Comparison of ENCODE assay signal across 8 cellular contexts in genomic region chr2:237691200-237691907, GRCh38.
DNase-seq lines count a peak whose midpoint lies in the region; ATAC-seq and TF ChIP-seq lines count a peak whose summit lies in the region.

No MANE protein-coding gene starts in this region.

- H3K4me3 ChIP-seq in GM12864 (ENCODE audit: low read depth, low read length) (peak overlapping the region; percentile 78), GM23248 (peak overlapping the region; percentile 66), NB4 (ENCODE audit: low read depth, low read length) (peak overlapping the region; percentile 60), brain microvascular endothelial cell (ENCODE audit: low read depth, low read length) (peak overlapping the region; percentile 70), right lobe of liver (peak overlapping the region; percentile 63 to 84 (median 70)), thymus (ENCODE audit: low read length) (peak overlapping the region; percentile 86)

- TF ChIP-seq CTCF in GM12864 (IDR thresholded peaks at IDR 0.05; ENCODE audit: low read depth, low read length, missing control alignments), result no peak
- TF ChIP-seq CTCF in NB4 (IDR thresholded peaks at IDR 0.05; ENCODE audit: low read depth, low read length), result no peak
- no peak for TF ChIP-seq CTCF in brain microvascular endothelial cell (IDR thresholded peaks at IDR 0.05; ENCODE audit: low read depth, low read length, missing control alignments)
- TF ChIP-seq CTCF in right lobe of liver (IDR thresholded peaks at IDR 0.05), result no peak

- H3F3A ChIP-seq in GM23248 (ENCODE audit: insufficient read depth), result peaks cover 60% of the 10 kb centered on the region

- no peak for DNase-seq in GM12864 (ENCODE audit: low read depth)
- DNase-seq in GM23248, result no peak
- DNase-seq in NB4 (ENCODE audit: low read depth), result no peak
- no peak for DNase-seq in brain microvascular endothelial cell
- DNase-seq in right lobe of liver, result peak in 2 of 3 donors; percentile 67 to 76
- DNase-seq in Kasumi-1 (lab: John Stamatoyannopoulos, UW), result no peak
- DNase-seq in SIG-M5 (lab: John Stamatoyannopoulos, UW), result no peak

- intact Hi-C loops in right lobe of liver (cut with DNase I), result loop anchor here (10.0 kb wide), 1 partner anchor 53 kb away; no protein-coding TSS in a partner anchor

- peak overlapping the region; percentile 29; the same call in 1 of the 2 replicates for H3K27ac ChIP-seq in GM23248
- H3K27ac ChIP-seq in brain microvascular endothelial cell, result peak overlapping the region; percentile 79
- H3K27ac ChIP-seq in right lobe of liver, result peak overlapping the region; percentile 64 to 86 (median 79)
- peak overlapping the region; percentile 78 for H3K27ac ChIP-seq in thymus (ENCODE audit: low read depth)

- peak in 3 of 4 donors; percentile 1 to 13 (median 5) for ATAC-seq in right lobe of liver

- WGBS in GM23248 (ENCODE audit: low coverage in 1 of 2, low lambda C conversion rate in 2 of 2, missing lambda C conversion rate in 2 of 2), 2 experiments, result 53 to 83% methylated on average over 37 to 70 of the region's 70 CpGs
- 22% methylated on average over 11 of the region's 70 CpGs for WGBS in right lobe of liver (ENCODE audit: insufficient coverage, low coverage, low lambda C conversion rate, missing lambda C conversion rate)
- 4% methylated on average over 70 of the region's 70 CpGs for WGBS in thymus

- H3K27me3 ChIP-seq in GM23248 (replicated peaks; ENCODE audit: insufficient read depth) (no peaks in the 10 kb centered on the region), brain microvascular endothelial cell (replicated peaks) (no peaks in the 10 kb centered on the region), right lobe of liver (no peaks in the 10 kb centered on the region), thymus (ENCODE audit: control insufficient read depth, insufficient read depth) (no peaks in the 10 kb centered on the region)

- no peak overlapping the region for H2AFZ ChIP-seq in GM23248

- H3K36me3 ChIP-seq in GM23248 (ENCODE audit: low read depth) (no peaks in the 10 kb centered on the region), brain microvascular endothelial cell (replicated peaks) (no peaks in the 10 kb centered on the region), right lobe of liver (no peaks in the 10 kb centered on the region), thymus (ENCODE audit: control insufficient read depth, insufficient read depth) (no peaks in the 10 kb centered on the region)

- H3K9ac ChIP-seq in GM23248, result peak overlapping the region; percentile 77

- H4K20me1 ChIP-seq in GM23248 (ENCODE audit: insufficient read depth), result no peaks in the 10 kb centered on the region

- peaks cover 62% of the 10 kb centered on the region for H3K4me1 ChIP-seq in GM23248 (ENCODE audit: insufficient read depth)
- H3K4me1 ChIP-seq in right lobe of liver, result peaks cover 0 to 37% (median 2%) of the 10 kb centered on the region in 4 donors
- peaks cover 36% of the 10 kb centered on the region for H3K4me1 ChIP-seq in thymus (ENCODE audit: control insufficient read depth, insufficient read depth, low read length)

- H3K4me2 ChIP-seq in GM23248 (ENCODE audit: unreplicated experiment), result peak overlapping the region; percentile 30

- in situ Hi-C loops in GM23248 (cut with MboI), result no loop called here
- in situ Hi-C loops in brain microvascular endothelial cell (cut with HindIII; ENCODE audit: low pct_ligation_motif_present, low sequenced_read_pairs), result no loop called here

- no peak for TF ChIP-seq POLR2A in NB4 (IDR thresholded peaks at IDR 0.05; ENCODE audit: extremely low read depth, insufficient read length)
- no peak for TF ChIP-seq POLR2A in right lobe of liver (IDR thresholded peaks at IDR 0.05)

- no peaks in the 10 kb centered on the region for H3K9me2 ChIP-seq in GM23248 (ENCODE audit: insufficient read depth)

- H3K9me3 ChIP-seq in GM23248 (ENCODE audit: low read depth) (no peaks in the 10 kb centered on the region), right lobe of liver (no peaks in the 10 kb centered on the region), thymus (ENCODE audit: control insufficient read depth) (no peaks in the 10 kb centered on the region)

- H3K79me2 ChIP-seq in GM23248 (ENCODE audit: insufficient read depth), result peaks cover 54% of the 10 kb centered on the region

Comparison
In these comparisons a context has a peak if more than half of its experiments do, and no peak if none do; other contexts are left out.
1. DNase-seq: peak in right lobe of liver (2 of 3); none in GM12864 (single experiment), GM23248 (single experiment), NB4 (single experiment), brain microvascular endothelial cell (single experiment), Kasumi-1 (0 of 2) and SIG-M5 (single experiment).
2. H3K27ac ChIP-seq: peak in every context shown above with its lines; median percentile 79 in brain microvascular endothelial cell; 79 in right lobe of liver; 78 in thymus; 29 in GM23248.
3. Peak in every context shown above with its lines, with median percentiles within 50 percentile points of each other: H3K4me3 ChIP-seq.